Comparison of ENCODE assay signal across 10 cellular contexts in genomic region chr6:149897855-149898744, GRCh38. TPM values are rescaled to one million over a fixed set of nuclear protein-coding genes. Genes with fewer than 3 reads are reported as not detected.
DNase-seq lines count a peak whose midpoint lies in the region; ATAC-seq, FAIRE-seq and TF ChIP-seq lines count a peak whose summit lies in the region.
"Had no signal": no experiment of that assay in that cellular context is flagged by ENCODE, and none has a peak within 500 bp of the region (broad histone marks: within the 10 kb centered on the region; RNA-seq: fewer than 3 reads in every experiment).

A gene with protein sequence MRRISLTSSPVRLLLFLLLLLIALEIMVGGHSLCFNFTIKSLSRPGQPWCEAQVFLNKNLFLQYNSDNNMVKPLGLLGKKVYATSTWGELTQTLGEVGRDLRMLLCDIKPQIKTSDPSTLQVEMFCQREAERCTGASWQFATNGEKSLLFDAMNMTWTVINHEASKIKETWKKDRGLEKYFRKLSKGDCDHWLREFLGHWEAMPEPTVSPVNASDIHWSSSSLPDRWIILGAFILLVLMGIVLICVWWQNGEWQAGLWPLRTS (minus strand): TSS chr6:149898113. CDS start chr6:149890901, 7,212 bp downstream.

- H3K4me2 ChIP-seq in K562 (ENCODE audit: insufficient read depth, low read length), result no peak within 1 kb of the TSS

- no peaks in the 10 kb centered on the region for H4K20me1 ChIP-seq in K562 (replicated peaks; ENCODE audit: control insufficient read depth, insufficient read depth, low read length)

- no peaks in the 10 kb centered on the region for H3K36me3 ChIP-seq in heart left ventricle
- no peaks in the 10 kb centered on the region for H3K36me3 ChIP-seq in K562 (ENCODE audit: control insufficient read depth, insufficient read depth, low read length)
- H3K36me3 ChIP-seq in lower lobe of right lung, result no peaks in the 10 kb centered on the region
- no peaks in the 10 kb centered on the region for H3K36me3 ChIP-seq in aorta (ENCODE audit: control insufficient read depth in 1 of 2, insufficient read depth in 2 of 2, low read length in 1 of 2)

- H3K9me1 ChIP-seq in K562 (ENCODE audit: control insufficient read depth, insufficient read depth, low read length), result no peaks in the 10 kb centered on the region

- H3K9me3 ChIP-seq in heart left ventricle, result no peaks in the 10 kb centered on the region
- no peaks in the 10 kb centered on the region for H3K9me3 ChIP-seq in K562 (replicated peaks; ENCODE audit: control insufficient read depth, insufficient read depth, low read depth, low read length)
- H3K9me3 ChIP-seq in lower lobe of right lung, result no peaks in the 10 kb centered on the region
- no peaks in the 10 kb centered on the region for H3K9me3 ChIP-seq in aorta (ENCODE audit: control insufficient read depth, low read length)

- no peak for DNase-seq in heart left ventricle
- DNase-seq in left cardiac atrium, result no peak
- DNase-seq in K562 (ENCODE audit: extremely low read depth in 1 of 4, low spot score in 3 of 4), result peak in 2 of 4 experiments; percentile 52 to 59
- no peak for DNase-seq in lower lobe of right lung
- DNase-seq in aorta, result peak; percentile 26 to 47
- no peak for DNase-seq in LoVo (ENCODE audit: low spot score)
- no peak for DNase-seq in NCI-H187 treated with DMSO at 0.1 percent for 48 hours (lab: John Stamatoyannopoulos, UW)
- DNase-seq in activated naive CD4-positive, alpha-beta T cell (lab: John Stamatoyannopoulos, UW), result no peak

- TF ChIP-seq CTCF in heart left ventricle (IDR thresholded peaks at IDR 0.05) (no peak), K562 (IDR thresholded peaks at IDR 0.05 in 2 of 3, conservative IDR thresholded peaks at IDR 0.05 in 1 of 3; ENCODE audit: insufficient read depth in 2 of 3, low read depth in 1 of 3, low read length in 3 of 3) (peak; percentile 60 to 71 (median 65)), lower lobe of right lung (IDR thresholded peaks at IDR 0.05) (no peak)

- POLR2A ChIA-PET in K562 (lab: Yijun Ruan, JAX), result interaction anchor here (0.6 to 1.2 kb wide), 3 partner anchors 20 to 649 kb away, joined by 3 read pairs; no protein-coding TSS in a partner anchor

- CTCF ChIA-PET in K562 (lab: Yijun Ruan, JAX; ENCODE audit: low intra/inter-chr PET ratio), result interaction anchor here (0.6 to 1.4 kb wide), 5 partner anchors 39 to 64 kb away, joined by 3 to 4 read pairs (median 3); no protein-coding TSS in a partner anchor

- 78 to 86% (median 81%) methylated on average over 17 of the region's 17 CpGs for WGBS in heart left ventricle, 4 donors
- 3% methylated on average over 17 of the region's 17 CpGs for WGBS in K562 (ENCODE audit: insufficient coverage, low coverage, missing lambda C conversion rate)
- 72 to 73% methylated on average over 15 to 17 of the region's 17 CpGs for WGBS in aorta, 2 donors

- no peak for TF ChIP-seq EP300 in K562 (IDR thresholded peaks at IDR 0.05; ENCODE audit: low read length)

- intact Hi-C loops in heart left ventricle (cut with DNase I) (loop anchor here in 2 of 10 donors (2.0 kb wide), 2 partner anchors 25 to 27 kb away; partner anchors contain the start of gene RAET1G (in 1 of the 2)), left cardiac atrium (cut with DNase I) (no loop called here), K562 (cut with micrococcal nuclease) (loop anchor here (1.0 kb wide), 1 partner anchor 58 kb away; no protein-coding TSS in a partner anchor), lower lobe of right lung (cut with DNase I) (no loop called here), aorta (cut with DNase I) (no loop called here)

- 0 out of 2 replicates have a peak within 1 kb of the TSS, but pooled peaks have one; percentile 21 for H2AFZ ChIP-seq in K562 (ENCODE audit: low read depth, low read length)

- H3K4me1 ChIP-seq in heart left ventricle, result peaks cover 8 to 36% (median 27%) of the 10 kb centered on the region in 12 donors
- no peaks in the 10 kb centered on the region for H3K4me1 ChIP-seq in K562 (replicated peaks in 1 of 2; ENCODE audit: control insufficient read depth in 2 of 2, insufficient read depth in 2 of 2, low read length in 2 of 2)
- peaks cover 32% of the 10 kb centered on the region for H3K4me1 ChIP-seq in lower lobe of right lung
- peaks cover 0 to 3% of the 10 kb centered on the region in 2 donors for H3K4me1 ChIP-seq in aorta (ENCODE audit: control insufficient read depth in 1 of 2, insufficient read depth in 2 of 2, low read length in 2 of 2)

- no TSS peak for BruUV-seq in K562 (replicated peaks; lab: Mats Ljungman, UMichigan)

- TF ChIP-seq RAD21 in K562 (CRISPR knock-in tag; conservative IDR thresholded peaks at IDR 0.05 in 1 of 2, IDR thresholded peaks at IDR 0.05 in 1 of 2), result peak in 1 of 2 experiments; percentile 71; a peak in 3 of 4 replicates

- TF ChIP-seq POLR2A in heart left ventricle (IDR thresholded peaks at IDR 0.05) (no peak), K562 (conservative IDR thresholded peaks at IDR 0.05) (no peak)

- H3K27ac ChIP-seq in heart left ventricle, result peak within 1 kb of the TSS in 11 of 12 donors; percentile 8 to 78 (median 69)
- H3K27ac ChIP-seq in K562 (ENCODE audit: extremely low read depth, low read depth, low read length), result no peak within 1 kb of the TSS
- peak within 1 kb of the TSS; percentile 83 for H3K27ac ChIP-seq in lower lobe of right lung
- peak within 1 kb of the TSS in 1 of 2 donors; percentile 39 for H3K27ac ChIP-seq in aorta (ENCODE audit: low read depth in 1 of 2, low read length in 2 of 2)

- H3K9ac ChIP-seq in K562 (ENCODE audit: insufficient read depth in 1 of 2, low read depth in 2 of 2, low read length in 2 of 2), result peak within 1 kb of the TSS in 1 of 2 experiments; percentile 76; a peak in 2 of 4 replicates

- in situ Hi-C loops in K562 (cut with MboI), result no loop called here

- peak; percentile 66 for FAIRE-seq in K562 (lab: Jason Lieb, UNC)

- ATAC-seq in heart left ventricle, result no peak
- ATAC-seq in left cardiac atrium, result no peak
- ATAC-seq in K562, result peak; percentile 90
- peak; percentile 4 to 14 for ATAC-seq in lower lobe of right lung
- no peak for ATAC-seq in aorta (ENCODE audit: low FRiP score)

- H3K79me2 ChIP-seq in K562 (ENCODE audit: control insufficient read depth, insufficient read depth, low read length), result no peaks in the 10 kb centered on the region

- H3K27me3 ChIP-seq in heart left ventricle, result no peaks in the 10 kb centered on the region
- H3K27me3 ChIP-seq in K562 (ENCODE audit: control insufficient read depth in 2 of 2, insufficient read depth in 2 of 2, low read length in 2 of 2), result peaks cover 41 to 68% of the 10 kb centered on the region in 2 experiments
- no peaks in the 10 kb centered on the region for H3K27me3 ChIP-seq in lower lobe of right lung (ENCODE audit: low read depth)
- H3K27me3 ChIP-seq in aorta (ENCODE audit: control insufficient read depth in 1 of 2, insufficient read depth in 2 of 2, low read length in 1 of 2), result no peaks in the 10 kb centered on the region

- H3K4me3 ChIP-seq in heart left ventricle (peak within 1 kb of the TSS in 9 of 12 donors; percentile 10 to 45 (median 29)), K562 (no peak within 1 kb of the TSS), lower lobe of right lung (peak within 1 kb of the TSS; percentile 32), aorta (ENCODE audit: low read length in 2 of 2) (no peak within 1 kb of the TSS)

TF ChIP-seq in K562, 482 proteins besides CTCF, POLR2A, EP300 and RAD21 (continues in another document):
- TF ChIP-seq MAZ (CRISPR knock-in tag; conservative IDR thresholded peaks at IDR 0.05 in 1 of 2, IDR thresholded peaks at IDR 0.05 in 1 of 2) (peak in 1 of 2 experiments; percentile 58; a peak in 1 of 4 replicates), ZNF589 (CRISPR knock-in tag; IDR thresholded peaks at IDR 0.05; ENCODE audit: low read depth) (no peak), CREM (IDR thresholded peaks at IDR 0.05; ENCODE audit: low read depth) (0 out of 2 replicates have a peak, but pooled peaks have one; percentile 18), SMC3 (conservative IDR thresholded peaks at IDR 0.05; ENCODE audit: insufficient read depth, low read depth, low read length) (peak; percentile 29; the same call in 1 of the 2 replicates), SMARCE1 (IDR thresholded peaks at IDR 0.05) (no peak)
- TF ChIP-seq, protein P1, sequence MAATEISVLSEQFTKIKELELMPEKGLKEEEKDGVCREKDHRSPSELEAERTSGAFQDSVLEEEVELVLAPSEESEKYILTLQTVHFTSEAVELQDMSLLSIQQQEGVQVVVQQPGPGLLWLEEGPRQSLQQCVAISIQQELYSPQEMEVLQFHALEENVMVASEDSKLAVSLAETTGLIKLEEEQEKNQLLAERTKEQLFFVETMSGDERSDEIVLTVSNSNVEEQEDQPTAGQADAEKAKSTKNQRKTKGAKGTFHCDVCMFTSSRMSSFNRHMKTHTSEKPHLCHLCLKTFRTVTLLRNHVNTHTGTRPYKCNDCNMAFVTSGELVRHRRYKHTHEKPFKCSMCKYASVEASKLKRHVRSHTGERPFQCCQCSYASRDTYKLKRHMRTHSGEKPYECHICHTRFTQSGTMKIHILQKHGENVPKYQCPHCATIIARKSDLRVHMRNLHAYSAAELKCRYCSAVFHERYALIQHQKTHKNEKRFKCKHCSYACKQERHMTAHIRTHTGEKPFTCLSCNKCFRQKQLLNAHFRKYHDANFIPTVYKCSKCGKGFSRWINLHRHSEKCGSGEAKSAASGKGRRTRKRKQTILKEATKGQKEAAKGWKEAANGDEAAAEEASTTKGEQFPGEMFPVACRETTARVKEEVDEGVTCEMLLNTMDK (IDR thresholded peaks at IDR 0.05; ENCODE audit: borderline replicate concordance, insufficient read depth, low read depth, low read length, poor library complexity, severe bottlenecking), result peak; percentile 11

RNA-seq across cellular contexts. Expression of the gene that starts here (rescaled TPM):
- total RNA-seq in heart left ventricle (1 to 10 TPM in 1 of 9 donors, under 1 TPM in 3, not detected in 5; 0.12 to 5.0 (median 0.50) TPM), left cardiac atrium (1 to 10 TPM in 1 of 2 donors, under 1 TPM in 1; 0.89 to 1.2 TPM), K562 (2014; rRNA removed) (not detected in 2 replicates), K562 (2014; rRNA removed; fragmentation: Illumina TruSeq; extraction: Trizol) (not detected in 2 replicates), K562 (2015; rRNA removed; fragmentation: Illumina TruSeq; extraction: Trizol) (not detected in 2 replicates), K562 (2021) (not detected in 2 replicates), lower lobe of right lung (not detected), aorta (under 1 TPM; 0.18 to 0.65 TPM)
- polyA plus RNA-seq in heart left ventricle (under 1 TPM in 1 of 2 donors, not detected in 1; 0.46 TPM), K562 (2011; rRNA removed) (not detected in 2 replicates), K562 (2014; fragmentation: Illumina TruSeq; extraction: Trizol) (not detected in 2 replicates), K562 (2014; fragmentation: Nextera tagmentation; extraction: Ambion mirVana) (not detected), K562 (2014; rRNA removed) (not detected in 2 replicates), aorta (1 to 10 TPM in 1 of 2 donors, not detected in 1; 1.7 TPM)
- not detected in 2 replicates for total RNA-seq in K562 (2011; cell fraction: chromatin; rRNA removed; ENCODE audit: low replicate concordance)
- not detected in 2 replicates for total RNA-seq in K562 (2011; cell fraction: nucleolus; rRNA removed)
- total RNA-seq in K562 (2011; cell fraction: nucleoplasm; rRNA removed), result not detected in 2 replicates
- polyA plus RNA-seq in K562 (2011; cell fraction: cytosol; rRNA removed), result 0.01 and 0.18 TPM in 2 replicates
- polyA plus RNA-seq in K562 (2011; cell fraction: nucleus; rRNA removed), result 0.24 TPM in 1 of 2 replicates, not detected in the other
- not detected in 2 replicates for polyA plus RNA-seq in K562 (2012)
- polyA minus RNA-seq in K562 (2011; rRNA and poly(A)+ RNA removed), result not detected in 2 replicates
- polyA minus RNA-seq in K562 (2011; cell fraction: cytosol; rRNA and poly(A)+ RNA removed), result not detected in 2 replicates
- polyA minus RNA-seq in K562 (2011; cell fraction: nucleus; rRNA and poly(A)+ RNA removed), result 0.11 and 0.13 TPM in 2 replicates
- total RNA-seq: mononuclear cell; T-helper 1 cell treated with Interleukin-12 subunit alpha and Interleukin-12 subunit beta and Interleukin-4 antibody, amounts not matched to agents 30 ng/mL and 1 ng/mL, for 36 hours had no signal

Comparison
In these comparisons a context has a peak if more than half of its experiments do, and no peak if none do; other contexts are left out.
1. Peak in ATAC-seq in K562; RNA of the gene not detected or under 1 TPM.
2. Peak in ATAC-seq, H3K4me3 ChIP-seq and H3K27ac ChIP-seq in lower lobe of right lung; RNA of the gene not detected or under 1 TPM.
3. DNase-seq: peak in aorta (2 of 2); none in heart left ventricle (0 of 5), left cardiac atrium (single experiment), lower lobe of right lung (single experiment), LoVo (single experiment), NCI-H187 treated with DMSO at 0.1 percent for 48 hours (single experiment) and activated naive CD4-positive, alpha-beta T cell (0 of 4).
4. H3K4me3 ChIP-seq: peak in heart left ventricle (9 of 12); none in K562 (single experiment) and aorta (0 of 2).
5. CTCF ChIP-seq: peak in K562 (3 of 3); none in heart left ventricle (0 of 12) and lower lobe of right lung (single experiment).